Comparison of ENCODE assay signal across 11 cellular contexts in genomic region chr10:75788394-75789205, GRCh38.
DNase-seq lines count a peak whose midpoint lies in the region; ATAC-seq and TF ChIP-seq lines count a peak whose summit lies in the region.
"Had no signal": no experiment of that assay in that cellular context is flagged by ENCODE, and none has a peak within 500 bp of the region (broad histone marks: within the 10 kb centered on the region; RNA-seq: fewer than 3 reads in every experiment).

No MANE protein-coding gene starts in this region.

- H3K27me3 ChIP-seq in endodermal cell (ENCODE audit: control insufficient read depth, insufficient read depth, low read length, poor library complexity, severe bottlenecking) (no peaks in the 10 kb centered on the region), stomach (no peaks in the 10 kb centered on the region)

- no peak for TF ChIP-seq EP300 in stomach (IDR thresholded peaks at IDR 0.05)

- intact Hi-C loops in stomach (cut with DNase I; ENCODE audit: low total_unique reads) = no loop called here

- H3K9me3 ChIP-seq in endodermal cell (ENCODE audit: control insufficient read depth, low read length) = no peaks in the 10 kb centered on the region
- no peaks in the 10 kb centered on the region for H3K9me3 ChIP-seq in stomach

- WGBS in endodermal cell (ENCODE audit: insufficient coverage in 1 of 2, insufficient read length in 1 of 2), 2 experiments = 83 to 88% methylated on average over 1 to 4 of the region's 4 CpGs
- WGBS in stomach, 5 donors = 13 to 31% (median 18%) methylated on average over 4 of the region's 4 CpGs

- DNase-seq in HT-29 (ENCODE audit: low spot score) (peak; percentile 7), endodermal cell (no peak), kidney tubule cell (ENCODE audit: low spot score) (peak; percentile 49), stomach (no peak), NCI-H82 (lab: John Stamatoyannopoulos, UW) (no peak)
- no peak for DNase-seq in activated CD8-positive, alpha-beta T cell treated with anti-CD3 and anti-CD28 coated beads, Interleukin-2, amount 10 ng/mL, durations not matched to agents 7 days and 5 days
- no peak for DNase-seq in stimulated activated CD4-positive, alpha-beta T cell treated with anti-CD3 and anti-CD28 coated beads, Interleukin-15, amount 100 ng/mL, for 24 hours
- DNase-seq: activated naive CD4-positive, alpha-beta T cell treated with anti-CD3 and anti-CD28 coated beads, Interleukin-2, amount 50 U/mL, for 16 hours; stimulated activated CD4-positive, alpha-beta T cell treated with anti-CD3 and anti-CD28 coated beads, Interleukin-12 subunit alpha, Interleukin-12 subunit beta, amount 100 ng/mL, for 4 hours had no signal

- TF ChIP-seq CTCF in endodermal cell (conservative IDR thresholded peaks at IDR 0.05) = no peak
- no peak for TF ChIP-seq CTCF in stomach (IDR thresholded peaks at IDR 0.05)

- no peaks in the 10 kb centered on the region for H3K27me3 Mint-ChIP-seq in endodermal cell (ENCODE audit: insufficient read depth)
- H3K27me3 Mint-ChIP-seq in activated CD8-positive, alpha-beta T cell treated with anti-CD3 and anti-CD28 coated beads, Interleukin-2, amount 10 ng/mL, durations not matched to agents 7 days and 5 days (ENCODE audit: low read depth) = no peaks in the 10 kb centered on the region

- H3K4me1 ChIP-seq in endodermal cell (ENCODE audit: control insufficient read depth, insufficient read depth, low read length) (no peaks in the 10 kb centered on the region), stomach (peaks cover 12 to 33% (median 19%) of the 10 kb centered on the region in 4 donors)

- no peak overlapping the region for H3K27ac Mint-ChIP-seq in endodermal cell
- H3K27ac Mint-ChIP-seq in activated CD8-positive, alpha-beta T cell treated with anti-CD3 and anti-CD28 coated beads, Interleukin-2, amount 10 ng/mL, durations not matched to agents 7 days and 5 days = no peak overlapping the region

- H3K4me3 ChIP-seq in endodermal cell (ENCODE audit: low read length) (no peak overlapping the region), stomach (peak overlapping the region in 1 of 4 donors; percentile 2)
- H3K4me3 ChIP-seq: K562 had no signal

- no peak for TF ChIP-seq POLR2A in stomach (IDR thresholded peaks at IDR 0.05)

- no peaks in the 10 kb centered on the region for H3K36me3 Mint-ChIP-seq in endodermal cell (ENCODE audit: low read depth)
- H3K36me3 Mint-ChIP-seq in activated CD8-positive, alpha-beta T cell treated with anti-CD3 and anti-CD28 coated beads, Interleukin-2, amount 10 ng/mL, durations not matched to agents 7 days and 5 days (ENCODE audit: low read depth) = no peaks in the 10 kb centered on the region

- no peak for ATAC-seq in activated CD8-positive, alpha-beta T cell treated with anti-CD3 and anti-CD28 coated beads, Interleukin-2, amount 10 ng/mL, durations not matched to agents 7 days and 5 days
- ATAC-seq in HG03439 (IDR thresholded peaks at IDR 0.05; ENCODE audit: unreplicated experiment) = no peak
- ATAC-seq: K562 had no signal

- no peaks in the 10 kb centered on the region for H3K36me3 ChIP-seq in endodermal cell (ENCODE audit: control insufficient read depth, insufficient read depth, low read length)
- no peaks in the 10 kb centered on the region for H3K36me3 ChIP-seq in stomach

- H3K27ac ChIP-seq in endodermal cell (ENCODE audit: low read depth, low read length) (peak overlapping the region; percentile 3), stomach (peak overlapping the region; percentile 25 to 73 (median 63))

- H3K9ac ChIP-seq in endodermal cell (ENCODE audit: extremely low read depth, low read length, poor library complexity, severe bottlenecking) = no peak overlapping the region

- no peaks in the 10 kb centered on the region for H3K9me3 Mint-ChIP-seq in endodermal cell
- no peaks in the 10 kb centered on the region for H3K9me3 Mint-ChIP-seq in activated CD8-positive, alpha-beta T cell treated with anti-CD3 and anti-CD28 coated beads, Interleukin-2, amount 10 ng/mL, durations not matched to agents 7 days and 5 days (ENCODE audit: insufficient read depth)

- POLR2A ChIA-PET in activated CD8-positive, alpha-beta T cell treated with anti-CD3 and anti-CD28 coated beads, Interleukin-2, amount 10 ng/mL, durations not matched to agents 7 days and 5 days (lab: Charles Lee) = no interaction called here

- no peak overlapping the region for H3K4me3 Mint-ChIP-seq in endodermal cell
- no peak overlapping the region for H3K4me3 Mint-ChIP-seq in activated CD8-positive, alpha-beta T cell treated with anti-CD3 and anti-CD28 coated beads, Interleukin-2, amount 10 ng/mL, durations not matched to agents 7 days and 5 days

- CTCF ChIA-PET in activated CD8-positive, alpha-beta T cell treated with anti-CD3 and anti-CD28 coated beads, Interleukin-2, amount 10 ng/mL, durations not matched to agents 7 days and 5 days (lab: Charles Lee) = no interaction called here

- no peaks in the 10 kb centered on the region for H3K4me1 Mint-ChIP-seq in endodermal cell
- H3K4me1 Mint-ChIP-seq in activated CD8-positive, alpha-beta T cell treated with anti-CD3 and anti-CD28 coated beads, Interleukin-2, amount 10 ng/mL, durations not matched to agents 7 days and 5 days (ENCODE audit: low read depth) = no peaks in the 10 kb centered on the region

Comparison
In these comparisons a context has a peak if more than half of its experiments do, and no peak if none do; other contexts are left out.
1. DNase-seq: peak in HT-29 (single experiment) and kidney tubule cell (single experiment); none in endodermal cell (single experiment), stomach (single experiment), activated CD8-positive, alpha-beta T cell treated with anti-CD3 and anti-CD28 coated beads, Interleukin-2, amount 10 ng/mL, durations not matched to agents 7 days and 5 days (single experiment), NCI-H82 (single experiment) and stimulated activated CD4-positive, alpha-beta T cell treated with anti-CD3 and anti-CD28 coated beads, Interleukin-15, amount 100 ng/mL, for 24 hours (single experiment).